33 cellular contexts compared by ENCODE assay signal in the genomic region with DNA sequence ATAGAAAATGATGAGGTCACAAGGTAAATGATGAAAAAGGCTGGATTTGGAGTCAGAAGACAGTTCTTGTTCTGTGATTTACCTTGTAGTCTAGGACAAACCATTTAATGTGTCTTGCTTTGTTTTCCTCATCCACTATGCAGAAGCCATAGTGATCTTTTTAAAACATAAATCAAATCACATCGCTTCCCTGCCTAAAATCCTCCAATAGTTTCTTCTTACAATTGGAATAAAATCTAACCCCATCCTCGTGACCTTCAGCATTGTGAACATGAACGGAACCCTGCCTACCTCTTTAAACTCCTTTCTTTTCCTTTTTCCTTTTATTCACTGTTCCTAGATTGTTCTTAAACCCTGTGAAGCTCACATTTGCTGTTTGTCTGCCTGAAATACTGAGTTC.
"Had no signal": no experiment of that assay in that cellular context is flagged by ENCODE, and none has a peak within 500 bp of the region (broad histone marks: within the 10 kb centered on the region; RNA-seq: fewer than 3 reads in every experiment).

No MANE protein-coding gene starts in this region.

- DNase-seq: heart left ventricle; hypothalamus; immature natural killer cell; kidney; left colon; left lung; lower lobe of right lung; mammary epithelial cell; mesendoderm; naive B cell; natural killer cell; nephron progenitor cell; occipital lobe; ovary; right cardiac atrium; stimulated activated CD4-positive, alpha-beta T cell treated with anti-CD3 and anti-CD28 coated beads, Interleukin-12 subunit alpha, Interleukin-12 subunit beta, amount 100 ng/mL, for 4 hours; stimulated activated CD4-positive, alpha-beta T cell treated with anti-CD3 and anti-CD28 coated beads, Interleukin-15, amount 100 ng/mL, for 24 hours; stimulated activated CD4-positive, alpha-beta T cell treated with anti-CD3 and anti-CD28 coated beads, Interleukin-2, amount 100 ng/mL, for 24 hours; stimulated activated CD4-positive, alpha-beta T cell treated with anti-CD3 and anti-CD28 coated beads, Interleukin-4, amount 100 ng/mL, for 1 hour; stimulated activated naive CD8-positive, alpha-beta T cell treated with anti-CD3 and anti-CD28 coated beads, Interleukin-15, Interleukin-2, amounts not matched to agents 100 U/mL and 50 U/mL, for 24 hours; stomach; tibial artery; trophoblast cell; upper lobe of right lung had no signal

- H3K4me2 ChIP-seq: neural progenitor cell had no signal

- H3K4me1 Mint-ChIP-seq: immature natural killer cell; natural killer cell; nephron progenitor cell; neural progenitor cell; stimulated activated effector memory CD8-positive, alpha-beta T cell treated with anti-CD3 and anti-CD28 coated beads, Interleukin-12 subunit alpha, Interleukin-12 subunit beta, amount 100 ng/mL, for 72 hours had no signal

- H3K4me1 ChIP-seq: left lung, lower lobe of right lung, neural progenitor cell, stomach, suprapubic skin, tibial artery, upper lobe of right lung had no signal

- H3K27ac ChIP-seq: heart left ventricle, left lung, lower lobe of right lung, neural progenitor cell, neutrophil, ovary, skin epidermis, stomach, suprapubic skin, thoracic aorta, tibial artery, upper lobe of right lung had no signal

- H3K36me3 ChIP-seq: heart left ventricle, left lung, lower lobe of right lung, neural progenitor cell, neutrophil, ovary, stomach, suprapubic skin, thoracic aorta, tibial artery, upper lobe of right lung had no signal

- H2AFZ ChIP-seq: neural progenitor cell had no signal

- H3K4me3 ChIP-seq: heart left ventricle, left lung, lower lobe of right lung, neural progenitor cell, ovary, skin epidermis, stomach, suprapubic skin, thoracic aorta, tibial artery, upper lobe of right lung had no signal

- H3K27ac Mint-ChIP-seq: immature natural killer cell; mesothelial cell of epicardium; natural killer cell; nephron progenitor cell; neural progenitor cell; progenitor cell of endocrine pancreas; stimulated activated effector memory CD8-positive, alpha-beta T cell treated with anti-CD3 and anti-CD28 coated beads, Interleukin-12 subunit alpha, Interleukin-12 subunit beta, amount 100 ng/mL, for 72 hours had no signal

- H3K36me3 Mint-ChIP-seq: immature natural killer cell; natural killer cell; neural progenitor cell; stimulated activated effector memory CD8-positive, alpha-beta T cell treated with anti-CD3 and anti-CD28 coated beads, Interleukin-12 subunit alpha, Interleukin-12 subunit beta, amount 100 ng/mL, for 72 hours had no signal

- H3K27me3 ChIP-seq: left lung, neural progenitor cell, neutrophil, ovary, stomach, suprapubic skin, tibial artery, upper lobe of right lung had no signal

- ATAC-seq: heart left ventricle; left colon; left lung; lower lobe of right lung; natural killer cell; right cardiac atrium; sciatic nerve; stimulated activated effector memory CD8-positive, alpha-beta T cell treated with anti-CD3 and anti-CD28 coated beads, Interleukin-12 subunit alpha, Interleukin-12 subunit beta, amount 100 ng/mL, for 72 hours; stimulated activated naive CD8-positive, alpha-beta T cell treated with anti-CD3 and anti-CD28 coated beads, Interleukin-15, Interleukin-2, amounts not matched to agents 100 U/mL and 50 U/mL, for 24 hours; upper lobe of right lung had no signal

- H3K9me3 ChIP-seq: left lung, lower lobe of right lung, neutrophil, ovary, stomach, suprapubic skin, thoracic aorta, tibial artery, upper lobe of right lung had no signal

- H3K27me3 Mint-ChIP-seq: naive B cell, progenitor cell of endocrine pancreas had no signal

- H3K9me3 Mint-ChIP-seq: natural killer cell had no signal

- H3K4me3 Mint-ChIP-seq: immature natural killer cell; mesothelial cell of epicardium; natural killer cell; nephron progenitor cell; neural progenitor cell; stimulated activated effector memory CD8-positive, alpha-beta T cell treated with anti-CD3 and anti-CD28 coated beads, Interleukin-12 subunit alpha, Interleukin-12 subunit beta, amount 100 ng/mL, for 72 hours had no signal
